Comparison of ENCODE assay signal across 8 cellular contexts in genomic region chr6:10722570-10722819, GRCh38. TPM values are rescaled to one million over a fixed set of nuclear protein-coding genes. Genes with fewer than 3 reads are reported as not detected.
DNase-seq lines count a peak whose midpoint lies in the region; ATAC-seq, FAIRE-seq and TF ChIP-seq lines count a peak whose summit lies in the region.

No MANE protein-coding gene starts in this region.

- 2 to 3% methylated on average over 6 of the region's 6 CpGs for WGBS in pancreas, 2 donors

- ATAC-seq in DND-41 (ENCODE audit: insufficient read depth, low read depth) (peak; percentile 5; the same call in 2 of the 3 replicates), pancreas (no peak), GM18873 (IDR thresholded peaks at IDR 0.05; ENCODE audit: low FRiP score, unreplicated experiment) (no peak)

- TF ChIP-seq CTCF in DND-41 (IDR thresholded peaks at IDR 0.05; ENCODE audit: borderline replicate concordance, extremely low read depth, low read length, poor library complexity, severe bottlenecking): no peak
- TF ChIP-seq CTCF in PC-9 (conservative IDR thresholded peaks at IDR 0.05): no peak
- TF ChIP-seq CTCF in pancreas (IDR thresholded peaks at IDR 0.05): no peak

- no peaks in the 10 kb centered on the region for H3K9me2 ChIP-seq in PC-9 (ENCODE audit: insufficient read depth)

- in situ Hi-C loops in G401 (cut with HindIII; ENCODE audit: low sequenced_read_pairs): no loop called here

- peaks cover 11% of the 10 kb centered on the region for H3K9me3 ChIP-seq in DND-41 (ENCODE audit: insufficient read depth, low read length, severe bottlenecking)
- H3K9me3 ChIP-seq in PC-9 (ENCODE audit: insufficient read depth, low read depth): no peaks in the 10 kb centered on the region
- H3K9me3 ChIP-seq in pancreas: no peaks in the 10 kb centered on the region

- H4K20me1 ChIP-seq in DND-41 (ENCODE audit: insufficient read depth, low read length) (no peaks in the 10 kb centered on the region), PC-9 (ENCODE audit: insufficient read depth) (no peaks in the 10 kb centered on the region)

- H3K4me1 ChIP-seq in DND-41 (ENCODE audit: insufficient read depth, low read length) (peaks cover 63% of the 10 kb centered on the region), PC-9 (replicated peaks; ENCODE audit: insufficient read depth) (0 out of 2 replicates have a peak, but pooled peaks cover 10% of the 10 kb centered on the region), pancreas (peaks cover 0 to 10% (median 7%) of the 10 kb centered on the region in 3 donors)

- H3K4me3 ChIP-seq in DND-41 (ENCODE audit: low read depth in 1 of 2, low read length in 2 of 2): peak overlapping the region; percentile 49 to 72
- peak overlapping the region; percentile 96 for H3K4me3 ChIP-seq in PC-9
- H3K4me3 ChIP-seq in pancreas: peak overlapping the region; percentile 43 to 76 (median 61)

- H3K27ac ChIP-seq in DND-41 (ENCODE audit: low read length) (peak overlapping the region; percentile 95), PC-9 (peak overlapping the region; percentile 85), epithelial cell of prostate (peak overlapping the region; percentile 83), pancreas (peak overlapping the region; percentile 46 to 83 (median 70))

- no peak for DNase-seq in DND-41
- no peak for DNase-seq in PC-9
- DNase-seq in epithelial cell of prostate (ENCODE audit: low read depth, low spot score): no peak
- DNase-seq in pancreas: no peak
- no peak for DNase-seq in G401 (ENCODE audit: low spot score)
- DNase-seq in effector CD8-positive, alpha-beta T cell (lab: John Stamatoyannopoulos, UW): no peak
- DNase-seq in stimulated activated CD4-positive, alpha-beta T cell treated with anti-CD3 and anti-CD28 coated beads, Interleukin-4, amount 100 ng/mL, for 1 hour: no peak

- peak overlapping the region; percentile 61 for H3K4me2 ChIP-seq in DND-41 (ENCODE audit: insufficient read depth, low read length)
- H3K4me2 ChIP-seq in PC-9: peak overlapping the region; percentile 90

- CTCF ChIA-PET in PC-9 (lab: Charles Lee): interaction anchor here (0.5 to 1.2 kb wide), 2 partner anchors 23 to 25 kb away, joined by 4 to 7 read pairs; partner anchors contain the start of gene TMEM14B

- POLR2A ChIA-PET in PC-9 (lab: Charles Lee; ENCODE audit: unreplicated experiment): interaction anchor here (0.5 to 1.2 kb wide), 10 partner anchors 11 to 288 kb away, joined by 3 to 15 read pairs (median 4); partner anchors contain the start of genes C6orf52, MAK, PAK1IP1 and TMEM14B

- H3K79me2 ChIP-seq in DND-41 (ENCODE audit: insufficient read depth, low read length) (peaks cover 48% of the 10 kb centered on the region), PC-9 (ENCODE audit: low read depth) (peaks cover 14% of the 10 kb centered on the region)

- H2AFZ ChIP-seq in DND-41 (ENCODE audit: low read depth, low read length) (peak overlapping the region; percentile 86), PC-9 (peak overlapping the region; percentile 76)

- H3F3A ChIP-seq in PC-9 (ENCODE audit: insufficient read depth, low read depth): peaks cover 10% of the 10 kb centered on the region; the same call in 1 of the 2 replicates

- intact Hi-C loops in PC-9 (cut with micrococcal nuclease; ENCODE audit: unreplicated experiment) (loop anchor here (1.0 to 10.0 kb wide), 4 partner anchors 25 to 208 kb away; partner anchors contain the start of genes C6orf52, PAK1IP1 and TMEM14B), pancreas (cut with DNase I) (no loop called here)

- H3K27me3 ChIP-seq in DND-41 (ENCODE audit: insufficient read depth, low read length, poor library complexity) (no peaks in the 10 kb centered on the region), PC-9 (ENCODE audit: insufficient read depth, low read depth) (no peaks in the 10 kb centered on the region), pancreas (no peaks in the 10 kb centered on the region)

- H3K9ac ChIP-seq in DND-41 (ENCODE audit: low read depth, low read length): peak overlapping the region; percentile 91

- H3K36me3 ChIP-seq in DND-41 (ENCODE audit: insufficient read depth, low read length): peaks cover 18% of the 10 kb centered on the region
- no peaks in the 10 kb centered on the region for H3K36me3 ChIP-seq in PC-9 (ENCODE audit: low read depth)
- H3K36me3 ChIP-seq in pancreas: peaks cover 0 to 12% (median 0%) of the 10 kb centered on the region in 3 donors

- BruUV-seq in PC-9 (replicated peaks; lab: Mats Ljungman, UMichigan): no TSS peak

- no peak for FAIRE-seq in pancreas (lab: Jason Lieb, UNC)

RNA-seq across cellular contexts. Expression of gene TMEM14C, which starts 0.4 kb away (rescaled TPM):
- total RNA-seq in PC-9 (2021): 154 and 166 TPM in 2 replicates
- total RNA-seq in pancreas: 10 to 100 TPM; 25.4 to 54.9 (median 36.5) TPM
- polyA plus RNA-seq in pancreas: 10 to 100 TPM; 54.5 to 79.0 TPM
- total RNA-seq in G401 (2014; rRNA removed; shearing (Covaris generic)): 140 and 145 TPM in 2 replicates

RNA-seq across cellular contexts. Expression of gene TMEM14B, which starts 25.1 kb away (rescaled TPM):
- total RNA-seq in PC-9 (2021) (139 and 168 TPM in 2 replicates), pancreas (10 to 100 TPM; 25.9 to 39.0 (median 33.5) TPM)
- polyA plus RNA-seq in pancreas: 10 to 100 TPM; 37.0 to 52.1 TPM
- total RNA-seq in G401 (2014; rRNA removed; shearing (Covaris generic)): 138 and 150 TPM in 2 replicates

RNA-seq across cellular contexts. Expression of gene PAK1IP1, which starts 27.7 kb away (rescaled TPM):
- total RNA-seq in PC-9 (2021): 14.3 and 15.2 TPM in 2 replicates
- total RNA-seq in pancreas: 1 to 10 TPM; 2.4 to 7.3 (median 5.2) TPM
- 1 to 10 TPM; 3.4 to 6.6 TPM for polyA plus RNA-seq in pancreas
- 31.3 and 43.1 TPM in 2 replicates for total RNA-seq in G401 (2014; rRNA removed; shearing (Covaris generic))

RNA-seq across cellular contexts. Expression of gene C6orf52, which starts 28.1 kb away (rescaled TPM):
- total RNA-seq in PC-9 (2021) (6.1 and 6.2 TPM in 2 replicates), pancreas (1 to 10 TPM in 2 of 6 donors, under 1 TPM in 4; 0.62 to 2.4 (median 0.95) TPM)
- polyA plus RNA-seq in pancreas: 1 to 10 TPM in 1 of 2 donors, under 1 TPM in 1; 0.80 to 2.7 TPM
- total RNA-seq in G401 (2014; rRNA removed; shearing (Covaris generic)): 0.49 and 2.9 TPM in 2 replicates
